ENCODE assay signal across 1 cellular context in genomic region chr1:213820362-213821149, GRCh38.
A peak's percentile ranks its signal among the peaks of the same experiment; 100 is the strongest.
TF ChIP-seq lines count a peak whose summit lies in the region.

No MANE protein-coding gene starts in this region.

TF ChIP-seq in HepG2, 621 proteins besides CTCF, POLR2A, EP300 and RAD21 (continued from another document and continues in another):
- TF ChIP-seq, protein P1, sequence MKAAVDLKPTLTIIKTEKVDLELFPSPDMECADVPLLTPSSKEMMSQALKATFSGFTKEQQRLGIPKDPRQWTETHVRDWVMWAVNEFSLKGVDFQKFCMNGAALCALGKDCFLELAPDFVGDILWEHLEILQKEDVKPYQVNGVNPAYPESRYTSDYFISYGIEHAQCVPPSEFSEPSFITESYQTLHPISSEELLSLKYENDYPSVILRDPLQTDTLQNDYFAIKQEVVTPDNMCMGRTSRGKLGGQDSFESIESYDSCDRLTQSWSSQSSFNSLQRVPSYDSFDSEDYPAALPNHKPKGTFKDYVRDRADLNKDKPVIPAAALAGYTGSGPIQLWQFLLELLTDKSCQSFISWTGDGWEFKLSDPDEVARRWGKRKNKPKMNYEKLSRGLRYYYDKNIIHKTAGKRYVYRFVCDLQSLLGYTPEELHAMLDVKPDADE (CRISPR knock-in tag; IDR thresholded peaks at IDR 0.05), result no peak
- TF ChIP-seq YEATS4 (CRISPR knock-in tag; IDR thresholded peaks at IDR 0.05; ENCODE audit: borderline replicate concordance), result no peak
- no peak for TF ChIP-seq BATF2 (CRISPR knock-in tag; IDR thresholded peaks at IDR 0.05)
- TF ChIP-seq, protein P2, sequence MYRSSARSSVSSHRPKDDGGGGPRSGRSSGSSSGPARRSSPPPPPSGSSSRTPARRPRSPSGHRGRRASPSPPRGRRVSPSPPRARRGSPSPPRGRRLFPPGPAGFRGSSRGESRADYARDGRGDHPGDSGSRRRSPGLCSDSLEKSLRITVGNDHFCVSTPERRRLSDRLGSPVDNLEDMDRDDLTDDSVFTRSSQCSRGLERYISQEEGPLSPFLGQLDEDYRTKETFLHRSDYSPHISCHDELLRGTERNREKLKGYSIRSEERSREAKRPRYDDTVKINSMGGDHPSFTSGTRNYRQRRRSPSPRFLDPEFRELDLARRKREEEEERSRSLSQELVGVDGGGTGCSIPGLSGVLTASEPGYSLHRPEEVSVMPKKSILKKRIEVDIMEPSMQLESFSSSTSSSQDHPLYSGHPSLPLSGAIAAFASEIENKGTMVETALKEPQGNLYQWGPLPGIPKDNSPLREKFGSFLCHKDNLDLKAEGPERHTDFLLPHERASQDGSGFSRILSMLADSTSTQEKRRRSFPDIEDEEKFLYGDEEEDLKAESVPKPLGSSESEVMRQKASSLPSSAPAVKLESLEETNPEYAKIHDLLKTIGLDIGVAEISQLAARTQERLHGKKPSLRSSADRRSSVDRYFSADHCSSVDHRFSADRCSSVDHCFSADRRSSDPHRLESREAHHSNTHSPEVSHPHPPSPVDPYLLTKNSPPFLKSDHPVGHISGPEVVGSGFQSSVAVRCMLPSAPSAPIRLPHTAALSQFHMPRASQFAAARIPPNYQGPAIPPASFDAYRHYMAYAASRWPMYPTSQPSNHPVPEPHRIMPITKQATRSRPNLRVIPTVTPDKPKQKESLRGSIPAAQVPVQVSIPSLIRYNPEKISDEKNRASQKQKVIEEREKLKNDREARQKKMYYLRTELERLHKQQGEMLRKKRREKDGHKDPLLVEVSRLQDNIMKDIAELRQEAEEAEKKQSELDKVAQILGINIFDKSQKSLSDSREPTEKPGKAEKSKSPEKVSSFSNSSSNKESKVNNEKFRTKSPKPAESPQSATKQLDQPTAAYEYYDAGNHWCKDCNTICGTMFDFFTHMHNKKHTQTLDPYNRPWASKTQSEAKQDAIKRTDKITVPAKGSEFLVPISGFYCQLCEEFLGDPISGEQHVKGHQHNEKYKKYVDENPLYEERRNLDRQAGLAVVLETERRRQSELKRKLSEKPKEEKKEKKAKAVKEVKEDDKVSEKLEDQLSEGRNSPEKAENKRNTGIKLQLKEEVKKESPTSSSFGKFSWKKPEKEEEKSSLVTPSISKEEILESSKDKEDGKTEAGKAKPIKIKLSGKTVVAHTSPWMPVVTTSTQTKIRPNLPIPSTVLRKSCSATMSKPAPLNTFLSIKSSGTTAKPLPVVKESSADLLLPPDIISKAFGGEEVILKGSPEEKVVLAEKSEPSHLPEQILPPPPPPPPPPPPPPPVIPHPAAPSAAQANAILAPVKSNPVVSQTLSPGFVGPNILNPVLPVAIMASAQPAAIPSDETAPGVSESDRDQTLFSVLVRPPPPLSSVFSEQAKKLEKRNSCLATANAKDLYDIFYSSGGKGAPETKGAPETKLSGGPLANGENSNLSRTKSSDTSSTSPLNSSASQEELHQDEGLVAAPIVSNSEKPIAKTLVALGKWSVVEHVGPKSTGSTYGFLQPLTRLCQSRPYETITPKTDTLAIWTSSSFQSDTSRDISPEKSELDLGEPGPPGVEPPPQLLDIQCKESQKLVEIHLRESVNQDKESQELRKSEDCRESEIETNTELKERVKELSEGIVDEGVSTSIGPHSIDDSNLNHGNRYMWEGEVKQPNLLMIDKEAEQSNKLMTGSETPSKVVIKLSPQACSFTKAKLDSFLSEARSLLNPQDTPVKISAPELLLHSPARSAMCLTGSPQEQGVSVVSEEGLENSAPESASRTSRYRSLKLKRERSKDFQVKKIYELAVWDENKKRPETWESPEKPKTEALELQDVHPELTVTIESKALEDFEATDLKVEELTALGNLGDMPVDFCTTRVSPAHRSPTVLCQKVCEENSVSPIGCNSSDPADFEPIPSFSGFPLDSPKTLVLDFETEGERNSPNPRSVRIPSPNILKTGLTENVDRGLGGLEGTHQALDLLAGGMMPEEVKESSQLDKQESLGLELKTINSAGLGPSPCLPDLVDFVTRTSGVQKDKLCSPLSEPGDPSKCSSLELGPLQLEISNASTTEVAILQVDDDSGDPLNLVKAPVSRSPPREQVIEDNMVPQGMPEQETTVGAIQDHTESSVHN (CRISPR knock-in tag; IDR thresholded peaks at IDR 0.05), result no peak
- TF ChIP-seq, protein P3, sequence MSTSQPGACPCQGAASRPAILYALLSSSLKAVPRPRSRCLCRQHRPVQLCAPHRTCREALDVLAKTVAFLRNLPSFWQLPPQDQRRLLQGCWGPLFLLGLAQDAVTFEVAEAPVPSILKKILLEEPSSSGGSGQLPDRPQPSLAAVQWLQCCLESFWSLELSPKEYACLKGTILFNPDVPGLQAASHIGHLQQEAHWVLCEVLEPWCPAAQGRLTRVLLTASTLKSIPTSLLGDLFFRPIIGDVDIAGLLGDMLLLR (CRISPR knock-in tag; IDR thresholded peaks at IDR 0.05), result no peak
- no peak for TF ChIP-seq MTF1 (CRISPR knock-in tag; IDR thresholded peaks at IDR 0.05)
- 0 out of 2 replicates have a peak, but pooled peaks have one; percentile 49 for TF ChIP-seq ZGPAT (CRISPR knock-in tag; IDR thresholded peaks at IDR 0.05)
- TF ChIP-seq TERF1 (CRISPR knock-in tag; IDR thresholded peaks at IDR 0.05), result no peak
- no peak for TF ChIP-seq GABPA (IDR thresholded peaks at IDR 0.05; ENCODE audit: low read depth, low read length)
- TF ChIP-seq GABPA (CRISPR knock-in tag; IDR thresholded peaks at IDR 0.05; ENCODE audit: low read depth), result no peak
- no peak for TF ChIP-seq ZNF549 (CRISPR knock-in tag; IDR thresholded peaks at IDR 0.05)
- TF ChIP-seq, protein P4, sequence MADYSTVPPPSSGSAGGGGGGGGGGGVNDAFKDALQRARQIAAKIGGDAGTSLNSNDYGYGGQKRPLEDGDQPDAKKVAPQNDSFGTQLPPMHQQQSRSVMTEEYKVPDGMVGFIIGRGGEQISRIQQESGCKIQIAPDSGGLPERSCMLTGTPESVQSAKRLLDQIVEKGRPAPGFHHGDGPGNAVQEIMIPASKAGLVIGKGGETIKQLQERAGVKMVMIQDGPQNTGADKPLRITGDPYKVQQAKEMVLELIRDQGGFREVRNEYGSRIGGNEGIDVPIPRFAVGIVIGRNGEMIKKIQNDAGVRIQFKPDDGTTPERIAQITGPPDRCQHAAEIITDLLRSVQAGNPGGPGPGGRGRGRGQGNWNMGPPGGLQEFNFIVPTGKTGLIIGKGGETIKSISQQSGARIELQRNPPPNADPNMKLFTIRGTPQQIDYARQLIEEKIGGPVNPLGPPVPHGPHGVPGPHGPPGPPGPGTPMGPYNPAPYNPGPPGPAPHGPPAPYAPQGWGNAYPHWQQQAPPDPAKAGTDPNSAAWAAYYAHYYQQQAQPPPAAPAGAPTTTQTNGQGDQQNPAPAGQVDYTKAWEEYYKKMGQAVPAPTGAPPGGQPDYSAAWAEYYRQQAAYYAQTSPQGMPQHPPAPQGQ (CRISPR knock-in tag; IDR thresholded peaks at IDR 0.05; ENCODE audit: borderline replicate concordance), result no peak
- TF ChIP-seq ZFX (CRISPR knock-in tag; IDR thresholded peaks at IDR 0.05; ENCODE audit: low read depth), result peak; percentile 32; the same call in 1 of the 2 replicates
- TF ChIP-seq ISL2 (CRISPR knock-in tag; IDR thresholded peaks at IDR 0.05), result no peak
- peak; percentile 41 for TF ChIP-seq RARA (CRISPR knock-in tag; IDR thresholded peaks at IDR 0.05)
- no peak for TF ChIP-seq ZFP62 (CRISPR knock-in tag; IDR thresholded peaks at IDR 0.05)
- TF ChIP-seq KMT2B (CRISPR knock-in tag; IDR thresholded peaks at IDR 0.05), result no peak
- no peak for TF ChIP-seq ZNF552 (CRISPR knock-in tag; IDR thresholded peaks at IDR 0.05; ENCODE audit: borderline replicate concordance)
- TF ChIP-seq ZNF572 (CRISPR knock-in tag; IDR thresholded peaks at IDR 0.05), result no peak
- TF ChIP-seq NFIC (IDR thresholded peaks at IDR 0.05; ENCODE audit: low read length), result 0 out of 2 replicates have a peak, but pooled peaks have one; percentile 56
- no peak for TF ChIP-seq WIZ (CRISPR knock-in tag; IDR thresholded peaks at IDR 0.05)
- TF ChIP-seq KLF11 (CRISPR knock-in tag; IDR thresholded peaks at IDR 0.05), result no peak
- TF ChIP-seq, protein P5, sequence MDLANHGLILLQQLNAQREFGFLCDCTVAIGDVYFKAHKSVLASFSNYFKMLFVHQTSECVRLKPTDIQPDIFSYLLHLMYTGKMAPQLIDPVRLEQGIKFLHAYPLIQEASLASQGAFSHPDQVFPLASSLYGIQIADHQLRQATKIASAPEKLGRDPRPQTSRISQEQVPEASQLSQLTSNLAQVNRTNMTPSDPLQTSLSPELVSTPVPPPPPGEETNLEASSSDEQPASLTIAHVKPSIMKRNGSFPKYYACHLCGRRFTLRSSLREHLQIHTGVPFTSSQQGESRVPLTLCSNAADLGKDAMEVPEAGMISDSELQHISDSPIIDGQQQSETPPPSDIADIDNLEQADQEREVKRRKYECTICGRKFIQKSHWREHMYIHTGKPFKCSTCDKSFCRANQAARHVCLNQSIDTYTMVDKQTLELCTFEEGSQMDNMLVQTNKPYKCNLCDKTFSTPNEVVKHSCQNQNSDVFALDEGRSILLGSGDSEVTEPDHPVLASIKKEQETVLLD (CRISPR knock-in tag; IDR thresholded peaks at IDR 0.05; ENCODE audit: low read depth), result no peak
- no peak for TF ChIP-seq MAFK (conservative IDR thresholded peaks at IDR 0.05 in 1 of 2, IDR thresholded peaks at IDR 0.05 in 1 of 2; ENCODE audit: low read length in 2 of 2)
- no peak for TF ChIP-seq ZNF350 (CRISPR knock-in tag; IDR thresholded peaks at IDR 0.05; ENCODE audit: borderline replicate concordance, low read depth)
- TF ChIP-seq, protein P6, sequence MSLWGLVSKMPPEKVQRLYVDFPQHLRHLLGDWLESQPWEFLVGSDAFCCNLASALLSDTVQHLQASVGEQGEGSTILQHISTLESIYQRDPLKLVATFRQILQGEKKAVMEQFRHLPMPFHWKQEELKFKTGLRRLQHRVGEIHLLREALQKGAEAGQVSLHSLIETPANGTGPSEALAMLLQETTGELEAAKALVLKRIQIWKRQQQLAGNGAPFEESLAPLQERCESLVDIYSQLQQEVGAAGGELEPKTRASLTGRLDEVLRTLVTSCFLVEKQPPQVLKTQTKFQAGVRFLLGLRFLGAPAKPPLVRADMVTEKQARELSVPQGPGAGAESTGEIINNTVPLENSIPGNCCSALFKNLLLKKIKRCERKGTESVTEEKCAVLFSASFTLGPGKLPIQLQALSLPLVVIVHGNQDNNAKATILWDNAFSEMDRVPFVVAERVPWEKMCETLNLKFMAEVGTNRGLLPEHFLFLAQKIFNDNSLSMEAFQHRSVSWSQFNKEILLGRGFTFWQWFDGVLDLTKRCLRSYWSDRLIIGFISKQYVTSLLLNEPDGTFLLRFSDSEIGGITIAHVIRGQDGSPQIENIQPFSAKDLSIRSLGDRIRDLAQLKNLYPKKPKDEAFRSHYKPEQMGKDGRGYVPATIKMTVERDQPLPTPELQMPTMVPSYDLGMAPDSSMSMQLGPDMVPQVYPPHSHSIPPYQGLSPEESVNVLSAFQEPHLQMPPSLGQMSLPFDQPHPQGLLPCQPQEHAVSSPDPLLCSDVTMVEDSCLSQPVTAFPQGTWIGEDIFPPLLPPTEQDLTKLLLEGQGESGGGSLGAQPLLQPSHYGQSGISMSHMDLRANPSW (CRISPR knock-in tag; IDR thresholded peaks at IDR 0.05; ENCODE audit: borderline replicate concordance), result no peak
- no peak for TF ChIP-seq RAD51 (IDR thresholded peaks at IDR 0.05; ENCODE audit: borderline replicate concordance)
- TF ChIP-seq IRF2 (CRISPR knock-in tag; IDR thresholded peaks at IDR 0.05), result peak; percentile 1; the same call in 1 of the 2 replicates
- no peak for TF ChIP-seq NFE2 (CRISPR knock-in tag; IDR thresholded peaks at IDR 0.05)
- no peak for TF ChIP-seq BORCS8-MEF2B (CRISPR knock-in tag; IDR thresholded peaks at IDR 0.05)
- no peak for TF ChIP-seq TBX3 (IDR thresholded peaks at IDR 0.05; ENCODE audit: borderline replicate concordance)
- TF ChIP-seq, protein P7, sequence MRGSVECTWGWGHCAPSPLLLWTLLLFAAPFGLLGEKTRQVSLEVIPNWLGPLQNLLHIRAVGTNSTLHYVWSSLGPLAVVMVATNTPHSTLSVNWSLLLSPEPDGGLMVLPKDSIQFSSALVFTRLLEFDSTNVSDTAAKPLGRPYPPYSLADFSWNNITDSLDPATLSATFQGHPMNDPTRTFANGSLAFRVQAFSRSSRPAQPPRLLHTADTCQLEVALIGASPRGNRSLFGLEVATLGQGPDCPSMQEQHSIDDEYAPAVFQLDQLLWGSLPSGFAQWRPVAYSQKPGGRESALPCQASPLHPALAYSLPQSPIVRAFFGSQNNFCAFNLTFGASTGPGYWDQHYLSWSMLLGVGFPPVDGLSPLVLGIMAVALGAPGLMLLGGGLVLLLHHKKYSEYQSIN (CRISPR knock-in tag; IDR thresholded peaks at IDR 0.05; ENCODE audit: borderline replicate concordance), result no peak
- peak; percentile 79 for TF ChIP-seq ZNF605 (CRISPR knock-in tag; IDR thresholded peaks at IDR 0.05)
- no peak for TF ChIP-seq ZNF335 (CRISPR knock-in tag; IDR thresholded peaks at IDR 0.05)
- no peak for TF ChIP-seq FOXO1 (CRISPR knock-in tag; IDR thresholded peaks at IDR 0.05)
- TF ChIP-seq, protein P8, sequence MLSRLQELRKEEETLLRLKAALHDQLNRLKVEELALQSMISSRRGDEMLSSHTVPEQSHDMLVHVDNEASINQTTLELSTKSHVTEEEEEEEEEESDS (CRISPR knock-in tag; IDR thresholded peaks at IDR 0.05; ENCODE audit: borderline replicate concordance), result no peak
- no peak for TF ChIP-seq MTA1 (CRISPR knock-in tag; IDR thresholded peaks at IDR 0.05; ENCODE audit: borderline replicate concordance)
- TF ChIP-seq NFIB (CRISPR knock-in tag; IDR thresholded peaks at IDR 0.05; ENCODE audit: borderline replicate concordance), result 0 out of 2 replicates have a peak, but pooled peaks have one; percentile 74
- TF ChIP-seq KAT8 (CRISPR knock-in tag; IDR thresholded peaks at IDR 0.05), result no peak
